In the genomic region with DNA sequence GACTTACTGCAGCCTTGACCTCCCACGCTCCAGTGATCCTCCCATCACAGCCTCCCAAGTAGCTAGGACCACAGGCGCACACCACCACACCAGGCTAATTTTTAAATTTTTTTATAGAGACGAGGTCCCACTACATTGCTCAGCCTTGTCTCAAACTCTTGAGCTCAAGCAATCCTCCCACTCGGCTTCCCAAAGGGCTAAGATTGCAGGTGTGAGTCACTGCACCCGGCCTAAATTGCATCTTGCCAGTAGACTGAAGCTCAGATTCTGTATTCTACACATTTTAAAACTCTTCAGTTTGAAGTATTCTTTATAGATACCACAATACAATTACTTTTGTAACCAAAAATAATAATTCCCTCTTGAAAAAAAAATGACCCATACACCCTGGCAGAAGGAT, we compare ENCODE assay signal across 18 cellular contexts.
"Had no signal": no experiment of that assay in that cellular context is flagged by ENCODE, and none has a peak within 500 bp of the region (broad histone marks: within the 10 kb centered on the region; RNA-seq: fewer than 3 reads in every experiment).

No MANE protein-coding gene starts in this region.

- H3K9me3 Mint-ChIP-seq: activated CD4-positive, alpha-beta memory T cell treated with anti-CD3 and anti-CD28 coated beads, Interleukin-2, amount 10 ng/mL, durations not matched to agents 7 days and 5 days; immature natural killer cell; natural killer cell treated with Interleukin-12 subunit alpha and Interleukin-12 subunit beta and Interleukin-15 and Interleukin-18, amount 100 ng/mL, for 72 hours; type B pancreatic cell had no signal

- DNase-seq: activated CD4-positive, alpha-beta memory T cell treated with anti-CD3 and anti-CD28 coated beads, Interleukin-2, amount 10 ng/mL, durations not matched to agents 7 days and 5 days; activated gamma-delta T cell; activated T-cell treated with anti-CD3 and anti-CD28 coated beads, Interleukin-2, amount 50 U/mL, for 48 hours; cortex of kidney; effector CD8-positive, alpha-beta T cell; immature natural killer cell; left cardiac atrium; lower lobe of right lung; mucosa of descending colon; psoas muscle; sigmoid colon; stimulated activated CD4-positive, alpha-beta T cell treated with anti-CD3 and anti-CD28 coated beads, Interleukin-2, amount 100 ng/mL, for 48 hours; stimulated activated naive CD4-positive, alpha-beta T cell treated with Interleukin-2 at 50 U/mL for 16 hours had no signal

- H3K27ac Mint-ChIP-seq: activated CD4-positive, alpha-beta memory T cell treated with anti-CD3 and anti-CD28 coated beads, Interleukin-2, amount 10 ng/mL, durations not matched to agents 7 days and 5 days; natural killer cell treated with Interleukin-12 subunit alpha and Interleukin-12 subunit beta and Interleukin-15 and Interleukin-18, amount 100 ng/mL, for 72 hours; type B pancreatic cell had no signal

- ATAC-seq: activated CD4-positive, CD25-positive, alpha-beta regulatory T cell treated with anti-CD3 and anti-CD28 coated beads, Interleukin-2, amount 50 U/mL, for 24 hours; lower lobe of right lung; mucosa of descending colon; natural killer cell treated with Interleukin-12 subunit alpha and Interleukin-12 subunit beta and Interleukin-15 and Interleukin-18, amount 100 ng/mL, for 72 hours; psoas muscle had no signal

- H3K27me3 Mint-ChIP-seq: activated CD4-positive, alpha-beta memory T cell treated with anti-CD3 and anti-CD28 coated beads, Interleukin-2, amount 10 ng/mL, durations not matched to agents 7 days and 5 days; natural killer cell treated with Interleukin-12 subunit alpha and Interleukin-12 subunit beta and Interleukin-15 and Interleukin-18, amount 100 ng/mL, for 72 hours; type B pancreatic cell had no signal

- H3K36me3 Mint-ChIP-seq: natural killer cell treated with Interleukin-12 subunit alpha and Interleukin-12 subunit beta and Interleukin-15 and Interleukin-18, amount 100 ng/mL, for 72 hours had no signal

- H3K4me3 ChIP-seq: ascending aorta, lower lobe of right lung, mucosa of descending colon, psoas muscle, sigmoid colon, suprapubic skin had no signal

- H3K4me3 Mint-ChIP-seq: activated CD4-positive, alpha-beta memory T cell treated with anti-CD3 and anti-CD28 coated beads, Interleukin-2, amount 10 ng/mL, durations not matched to agents 7 days and 5 days; immature natural killer cell; natural killer cell treated with Interleukin-12 subunit alpha and Interleukin-12 subunit beta and Interleukin-15 and Interleukin-18, amount 100 ng/mL, for 72 hours; type B pancreatic cell had no signal
